In genomic region chr11:33256031-33256807, GRCh38 we compare ENCODE assay signal across 8 cellular contexts. TPM values are rescaled to one million over a fixed set of nuclear protein-coding genes. Genes with fewer than 3 reads are reported as not detected.
DNase-seq lines count a peak whose midpoint lies in the region; ATAC-seq and TF ChIP-seq lines count a peak whose summit lies in the region.

No MANE protein-coding gene starts in this region.

- ATAC-seq in GM23338 (no peak), HG02571 (IDR thresholded peaks at IDR 0.05; ENCODE audit: unreplicated experiment) (no peak), HG03039 (IDR thresholded peaks at IDR 0.05; ENCODE audit: unreplicated experiment) (no peak)

- no peaks in the 10 kb centered on the region for H3K9me2 ChIP-seq in GM23338 (ENCODE audit: insufficient read depth)

- no peak for TF ChIP-seq CTCF in GM23338 (conservative IDR thresholded peaks at IDR 0.05; ENCODE audit: low read depth in 2 of 2)
- TF ChIP-seq CTCF in OCI-LY3 (IDR thresholded peaks at IDR 0.05; ENCODE audit: low read depth, low read length), result no peak
- no peak for TF ChIP-seq CTCF in osteoblast (IDR thresholded peaks at IDR 0.05; ENCODE audit: extremely low read depth, low read depth, low read length)

- peak overlapping the region; percentile 93 for H3K27ac ChIP-seq in GM23338 (ENCODE audit: low read depth)
- H3K27ac ChIP-seq in OCI-LY3 (ENCODE audit: low read length), result peak overlapping the region; percentile 64
- H3K27ac ChIP-seq in osteoblast (ENCODE audit: low read depth, low read length), result peak overlapping the region; percentile 98

- H4K20me1 ChIP-seq in GM23338 (replicated peaks; ENCODE audit: insufficient read depth) (peaks cover 3% of the 10 kb centered on the region; the same call in 1 of the 2 replicates), OCI-LY3 (ENCODE audit: insufficient read depth, low read length) (peaks cover 21% of the 10 kb centered on the region), osteoblast (ENCODE audit: insufficient read depth, low read length) (peaks cover 21% of the 10 kb centered on the region)

- H3K27me3 Mint-ChIP-seq in GM23338 (ENCODE audit: insufficient read depth, low read depth, poor library complexity), result peaks cover 19% of the 10 kb centered on the region

- H3K4me3 ChIP-seq in GM23338, result peak overlapping the region; percentile 92
- H3K4me3 ChIP-seq in OCI-LY3 (ENCODE audit: low read length), result peak overlapping the region; percentile 99
- peak overlapping the region; percentile 59 for H3K4me3 ChIP-seq in endocrine pancreas (ENCODE audit: control insufficient read depth, insufficient read depth, low read length)
- H3K4me3 ChIP-seq in osteoblast (ENCODE audit: insufficient read depth, low read length), result peak overlapping the region; percentile 97

- no peaks in the 10 kb centered on the region; the same call in 2 of the 3 replicates for H3K36me3 Mint-ChIP-seq in GM23338 (ENCODE audit: low read depth)

- peaks cover 11% of the 10 kb centered on the region; the same call in 1 of the 2 replicates for H3F3A ChIP-seq in GM23338 (replicated peaks; ENCODE audit: low read depth)

- H3K4me1 Mint-ChIP-seq in GM23338, result peaks cover 29% of the 10 kb centered on the region

- peak overlapping the region; percentile 93 for H3K9ac ChIP-seq in OCI-LY3 (ENCODE audit: low read length)
- H3K9ac ChIP-seq in endocrine pancreas (ENCODE audit: control insufficient read depth, insufficient read depth, low read length), result peak overlapping the region; percentile 42

- peak overlapping the region; percentile 83 for H2AFZ ChIP-seq in GM23338
- peak overlapping the region; percentile 100 for H2AFZ ChIP-seq in OCI-LY3 (ENCODE audit: low read depth, low read length)
- peak overlapping the region; percentile 93 for H2AFZ ChIP-seq in osteoblast (ENCODE audit: low read length)

- H3K4me3 Mint-ChIP-seq in GM23338, result peak overlapping the region; percentile 87

- H3K36me3 ChIP-seq in GM23338 (ENCODE audit: insufficient read depth), result no peaks in the 10 kb centered on the region
- no peaks in the 10 kb centered on the region for H3K36me3 ChIP-seq in OCI-LY3 (replicated peaks; ENCODE audit: low read depth, low read length)
- no peaks in the 10 kb centered on the region for H3K36me3 ChIP-seq in endocrine pancreas (ENCODE audit: control insufficient read depth, insufficient read depth, low read length)
- no peaks in the 10 kb centered on the region for H3K36me3 ChIP-seq in osteoblast (ENCODE audit: insufficient read depth, low read length)

- H3K27ac Mint-ChIP-seq in GM23338, result peak overlapping the region; percentile 89; the same call in 1 of the 2 replicates

- H3K9me3 ChIP-seq in OCI-LY3 (ENCODE audit: insufficient read depth, low read length) (no peaks in the 10 kb centered on the region), endocrine pancreas (ENCODE audit: control insufficient read depth, low read length) (no peaks in the 10 kb centered on the region), osteoblast (ENCODE audit: low read depth, low read length) (no peaks in the 10 kb centered on the region)

- H3K79me2 ChIP-seq in GM23338 (replicated peaks; ENCODE audit: insufficient read depth) (peaks cover 25% of the 10 kb centered on the region), OCI-LY3 (ENCODE audit: low read length) (peaks cover 38% of the 10 kb centered on the region), osteoblast (ENCODE audit: insufficient read depth, low read length) (peaks cover 36% of the 10 kb centered on the region)

- H3K4me1 ChIP-seq in GM23338 (ENCODE audit: insufficient read depth) (peaks cover 24% of the 10 kb centered on the region), OCI-LY3 (ENCODE audit: low read length) (peaks cover 13% of the 10 kb centered on the region), endocrine pancreas (ENCODE audit: control insufficient read depth, insufficient read depth, low read length) (peaks cover 7% of the 10 kb centered on the region), osteoblast (ENCODE audit: insufficient read depth, low read length) (peaks cover 15% of the 10 kb centered on the region)

- DNase-seq in GM23338 (ENCODE audit: low spot score) (peak; percentile 15), osteoblast (ENCODE audit: insufficient read length, low spot score, missing footprints) (peak; percentile 74), NCI-H187 treated with DMSO at 0.1 percent for 48 hours (lab: John Stamatoyannopoulos, UW) (no peak), NCI-H1105 treated with DMSO at 0.1 percent for 48 hours (lab: John Stamatoyannopoulos, UW) (no peak)

- H3K9me3 Mint-ChIP-seq in GM23338, result peaks cover 3% of the 10 kb centered on the region; the same call in 2 of the 3 replicates

- H3K4me2 ChIP-seq in GM23338 (peak overlapping the region; percentile 88), OCI-LY3 (ENCODE audit: low read length) (peak overlapping the region; percentile 84), osteoblast (ENCODE audit: insufficient read depth, low read length) (peak overlapping the region; percentile 92)

- no peaks in the 10 kb centered on the region for H3K27me3 ChIP-seq in GM23338 (ENCODE audit: insufficient read depth)
- H3K27me3 ChIP-seq in OCI-LY3 (ENCODE audit: low read depth, low read length), result no peaks in the 10 kb centered on the region
- no peaks in the 10 kb centered on the region for H3K27me3 ChIP-seq in endocrine pancreas (ENCODE audit: control insufficient read depth, insufficient read depth, low read length)
- H3K27me3 ChIP-seq in osteoblast (ENCODE audit: insufficient read depth, low read length), result no peaks in the 10 kb centered on the region

TF ChIP-seq in GM23338, 12 proteins besides CTCF, POLR2A, EP300 and RAD21 (continues in another document):
- TF ChIP-seq ZNF114 (CRISPR knock-in tag; IDR thresholded peaks at IDR 0.05), result no peak
- no peak for TF ChIP-seq CREB1 (CRISPR knock-in tag; IDR thresholded peaks at IDR 0.05; ENCODE audit: low read depth)
- TF ChIP-seq POLR2AphosphoS5 (IDR thresholded peaks at IDR 0.05; ENCODE audit: low read depth), result no peak
- no peak for TF ChIP-seq EZH2 (IDR thresholded peaks at IDR 0.05; ENCODE audit: low read depth, unreplicated experiment)
- TF ChIP-seq, protein P1, sequence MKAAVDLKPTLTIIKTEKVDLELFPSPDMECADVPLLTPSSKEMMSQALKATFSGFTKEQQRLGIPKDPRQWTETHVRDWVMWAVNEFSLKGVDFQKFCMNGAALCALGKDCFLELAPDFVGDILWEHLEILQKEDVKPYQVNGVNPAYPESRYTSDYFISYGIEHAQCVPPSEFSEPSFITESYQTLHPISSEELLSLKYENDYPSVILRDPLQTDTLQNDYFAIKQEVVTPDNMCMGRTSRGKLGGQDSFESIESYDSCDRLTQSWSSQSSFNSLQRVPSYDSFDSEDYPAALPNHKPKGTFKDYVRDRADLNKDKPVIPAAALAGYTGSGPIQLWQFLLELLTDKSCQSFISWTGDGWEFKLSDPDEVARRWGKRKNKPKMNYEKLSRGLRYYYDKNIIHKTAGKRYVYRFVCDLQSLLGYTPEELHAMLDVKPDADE (IDR thresholded peaks at IDR 0.05), result no peak
- TF ChIP-seq EZH2phosphoT487 (IDR thresholded peaks at IDR 0.05; ENCODE audit: unreplicated experiment), result no peak
- no peak for TF ChIP-seq NANOG (IDR thresholded peaks at IDR 0.05; ENCODE audit: borderline replicate concordance)
- TF ChIP-seq JUNB (IDR thresholded peaks at IDR 0.05; ENCODE audit: unreplicated experiment), result no peak

RNA-seq across cellular contexts. Expression of gene HIPK3, which starts 1.0 kb away (rescaled TPM):
- 20.5 and 29.8 TPM in 2 replicates for total RNA-seq in GM23338 (2014; rRNA removed; shearing (Covaris generic))
- polyA plus RNA-seq in GM23338 (2016; fragmentation: Nextera tagmentation; extraction: Ambion mirVana), result 4.7 and 5.5 TPM in 2 replicates
- total RNA-seq in osteoblast, result 188 and 195 TPM in 2 replicates

Comparison
In these comparisons a context has a peak if more than half of its experiments do, and no peak if none do; other contexts are left out.
1. DNase-seq: peak in GM23338 (single experiment) and osteoblast (single experiment); none in NCI-H187 treated with DMSO at 0.1 percent for 48 hours (single experiment) and NCI-H1105 treated with DMSO at 0.1 percent for 48 hours (single experiment).
2. Peak in every context shown above with its lines, with median percentiles within 50 percentile points of each other: H2AFZ ChIP-seq, H3K27ac ChIP-seq, H3K4me2 ChIP-seq and H3K4me3 ChIP-seq.